In the genomic region with DNA sequence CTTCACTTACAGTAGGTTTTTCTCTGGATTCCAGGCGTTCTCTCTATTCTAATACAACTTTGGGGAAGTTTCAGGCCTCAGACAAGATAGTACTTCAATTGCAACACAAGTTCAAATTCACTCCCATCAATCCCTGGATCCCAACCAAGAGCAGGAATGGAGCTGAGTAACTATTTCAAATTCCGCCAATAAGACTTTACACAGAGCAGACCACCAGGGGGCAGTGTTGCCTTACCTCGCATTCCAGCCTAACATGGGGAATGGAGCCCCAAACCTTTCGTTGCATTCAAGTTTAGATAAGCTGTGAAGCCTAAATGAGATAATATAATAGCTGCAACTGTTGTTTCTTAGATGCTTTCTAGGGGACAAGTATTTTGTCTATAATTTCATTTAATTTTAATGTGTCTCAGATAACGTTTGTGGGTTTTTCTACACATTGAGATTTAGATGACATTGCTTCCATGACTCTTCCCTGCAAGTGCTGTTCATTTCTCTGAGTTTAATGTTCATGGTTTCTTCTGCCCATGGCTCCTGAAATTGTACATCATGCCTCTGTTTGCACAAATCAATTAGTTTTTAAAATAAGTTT, we compare ENCODE assay signal across 8 cellular contexts.
DNase-seq lines count a peak whose midpoint lies in the region; ATAC-seq and TF ChIP-seq lines count a peak whose summit lies in the region.

No MANE protein-coding gene starts in this region.

- no peaks in the 10 kb centered on the region for H3K9me3 ChIP-seq in Loucy (ENCODE audit: insufficient read depth, low read depth, low read length)

- peak; percentile 24 for DNase-seq in GM12864 (ENCODE audit: low read depth)
- peak; percentile 8 for DNase-seq in GOT3 (lab: John Stamatoyannopoulos, UW)
- DNase-seq in T-cell: peak in 29 of 34 experiments; percentile 3 to 53 (median 26)
- peak in 30 of 56 donors; percentile 1 to 62 (median 11) for DNase-seq in amygdala (lab: John Stamatoyannopoulos, UW)
- peak; percentile 26 to 35 for DNase-seq in hippocampal formation (lab: John Stamatoyannopoulos, UW)
- peak; percentile 44 for DNase-seq in smooth muscle cell of the brain vasculature (ENCODE audit: low read depth, low spot score)

- H3K9ac ChIP-seq in Loucy (ENCODE audit: low read depth, low read length, poor library complexity, severe bottlenecking): no peak overlapping the region

- peak; percentile 81 for TF ChIP-seq CTCF in GM12864 (IDR thresholded peaks at IDR 0.05; ENCODE audit: low read depth, low read length, missing control alignments)
- peak; percentile 93 for TF ChIP-seq CTCF in Loucy (conservative IDR thresholded peaks at IDR 0.05; ENCODE audit: low read length)

- H3K27me3 ChIP-seq in Loucy (ENCODE audit: insufficient read depth, low read length, poor library complexity, severe bottlenecking): no peaks in the 10 kb centered on the region

- H4K20me1 ChIP-seq in Loucy (ENCODE audit: insufficient read depth, low read length, poor library complexity, severe bottlenecking): no peaks in the 10 kb centered on the region

- no peaks in the 10 kb centered on the region for H3K36me3 ChIP-seq in Loucy (ENCODE audit: insufficient read depth, low read length)

- H3K9me3 Mint-ChIP-seq in T-cell: no peaks in the 10 kb centered on the region

- no peak overlapping the region for H3K4me3 ChIP-seq in GM12864 (ENCODE audit: low read depth, low read length)
- H3K4me3 ChIP-seq in Loucy (ENCODE audit: low read length, poor library complexity, severe bottlenecking): no peak overlapping the region

- no peaks in the 10 kb centered on the region for H3K4me1 ChIP-seq in Loucy (ENCODE audit: insufficient read depth, low read length, poor library complexity, severe bottlenecking)

- ATAC-seq in T-cell (replicated peaks in 1 of 4) (peak in 1 of 4 experiments; percentile 34), GM19452 (IDR thresholded peaks at IDR 0.05; ENCODE audit: unreplicated experiment) (no peak)

- H3K36me3 Mint-ChIP-seq in T-cell: no peaks in the 10 kb centered on the region

- no peak overlapping the region for H2AFZ ChIP-seq in Loucy (ENCODE audit: low read length)

- POLR2A ChIA-PET in T-cell (lab: Charles Lee): no interaction called here

- no peaks in the 10 kb centered on the region for H3K9me2 ChIP-seq in Loucy (replicated peaks; ENCODE audit: low read depth, low read length)

- CTCF ChIA-PET in T-cell (lab: Charles Lee): interaction anchor here (0.6 to 1.3 kb wide), 5 partner anchors 15 to 243 kb away, joined by 3 to 4 read pairs (median 3); no protein-coding TSS in a partner anchor

- no peak overlapping the region for H3K4me3 Mint-ChIP-seq in T-cell

- H3K4me1 Mint-ChIP-seq in T-cell: no peaks in the 10 kb centered on the region

- H3F3A ChIP-seq in Loucy (ENCODE audit: low read depth): no peaks in the 10 kb centered on the region

- no peaks in the 10 kb centered on the region for H3K79me2 ChIP-seq in Loucy (ENCODE audit: insufficient read depth, low read length)

- no peak overlapping the region for H3K27ac Mint-ChIP-seq in T-cell

- H3K4me2 ChIP-seq in Loucy (ENCODE audit: low read depth, low read length, poor library complexity, severe bottlenecking): no peak overlapping the region

- H3K27me3 Mint-ChIP-seq in T-cell: peaks cover 10 to 22% of the 10 kb centered on the region in 2 donors
